10 cellular contexts compared by ENCODE assay signal in the genomic region with DNA sequence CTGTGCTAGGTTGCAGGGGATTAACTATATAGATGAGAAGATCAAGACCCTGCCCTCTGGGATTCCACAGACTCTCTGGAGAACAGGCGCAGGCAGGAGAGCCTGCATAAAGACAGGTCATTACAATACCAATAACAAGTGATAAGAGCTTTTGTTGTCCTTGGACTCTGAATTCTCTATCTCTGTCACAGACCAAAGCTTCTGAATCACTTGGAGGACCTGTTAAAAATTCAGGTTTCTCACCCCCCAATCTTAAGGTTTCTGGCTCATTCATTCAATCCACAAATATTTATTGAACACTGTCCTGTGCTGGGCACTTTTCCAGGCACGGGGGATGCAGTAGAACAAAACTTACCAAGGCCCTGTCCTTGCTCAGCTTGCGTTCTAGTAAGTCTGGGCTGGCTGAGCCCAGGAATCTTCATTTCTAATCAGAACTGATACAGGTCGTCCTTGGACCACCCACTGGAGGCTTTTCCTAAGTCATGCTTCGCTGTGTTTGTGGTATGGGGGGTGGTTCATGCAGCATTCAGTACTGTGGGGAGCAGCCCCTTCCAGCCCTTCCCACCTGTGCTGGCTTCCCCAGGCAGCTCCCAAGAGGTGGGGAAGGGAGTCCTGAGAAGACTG. TPM values are rescaled to one million over a fixed set of nuclear protein-coding genes. Genes with fewer than 3 reads are reported as not detected.
DNase-seq lines count a peak whose midpoint lies in the region; ATAC-seq and TF ChIP-seq lines count a peak whose summit lies in the region.
"Had no signal": no experiment of that assay in that cellular context is flagged by ENCODE, and none has a peak within 500 bp of the region (broad histone marks: within the 10 kb centered on the region; RNA-seq: fewer than 3 reads in every experiment).

No MANE protein-coding gene starts in this region.

- peak in 2 of 3 donors; percentile 13 to 21 for DNase-seq in right cardiac atrium
- no peak for DNase-seq in left ventricle myocardium inferior
- DNase-seq in WTC11 (ENCODE audit: low spot score), result no peak
- DNase-seq in HEK293T (ENCODE audit: extremely low spot score), result no peak
- DNase-seq in ACHN, result no peak
- DNase-seq: activated CD8-positive, alpha-beta memory T cell treated with anti-CD3 and anti-CD28 coated beads, Interleukin-2, amount 50 U/mL, for 4 hours had no signal

- H3K4me1 ChIP-seq in right cardiac atrium (ENCODE audit: control insufficient read depth, insufficient read depth, low read length) (no peaks in the 10 kb centered on the region), left ventricle myocardium inferior (peaks cover 48% of the 10 kb centered on the region), iPS-18a (ENCODE audit: control insufficient read depth, low read depth, low read length) (peaks cover 18% of the 10 kb centered on the region)

- H3K36me3 Mint-ChIP-seq in WTC11, result peaks cover 24% of the 10 kb centered on the region

- CTCF ChIA-PET in WTC11 (lab: Charles Lee), result interaction anchor here (0.7 to 5.6 kb wide), 11 partner anchors 11 to 129 kb away, joined by 3 to 156 read pairs (median 8); partner anchors contain the start of genes ADAM15, EFNA3, KRTCAP2 and TRIM46
- CTCF ChIA-PET in HEK293T (lab: Yijun Ruan, JAX), result interaction anchor here (1.1 to 3.2 kb wide), 6 partner anchors 15 to 108 kb away, joined by 3 to 43 read pairs (median 4); partner anchors contain the start of gene KRTCAP2

- intact Hi-C loops in right cardiac atrium (cut with DNase I), result loop anchor here in 2 of 4 donors (10.0 kb wide), 2 partner anchors 90 to 110 kb away; partner anchors contain the start of genes CKS1B (in 1 of the 2), PBXIP1 (in 1 of the 2) and SHC1 (in 1 of the 2)
- intact Hi-C loops in left ventricle myocardium inferior (cut with micrococcal nuclease), result no loop called here

- peaks cover 25% of the 10 kb centered on the region for H3K4me1 Mint-ChIP-seq in WTC11

- in situ Hi-C loops in ACHN (cut with HindIII; ENCODE audit: low pct_ligation_motif_present, low pct_unique_long_range_greater_than_20kb, low sequenced_read_pairs), result no loop called here

- no peak overlapping the region for H3K9ac ChIP-seq in iPS-18a (ENCODE audit: low read length)
- H3K9ac ChIP-seq: parathyroid adenoma had no signal

- H3K27me3 Mint-ChIP-seq in WTC11 (ENCODE audit: low read depth), result no peaks in the 10 kb centered on the region

- TF ChIP-seq CTCF in left ventricle myocardium inferior (IDR thresholded peaks at IDR 0.05; ENCODE audit: borderline replicate concordance) (no peak), WTC11 (IDR thresholded peaks at IDR 0.05) (no peak)

- POLR2A ChIA-PET in WTC11 (lab: Charles Lee), result interaction anchor here (0.9 to 3.5 kb wide), 4 partner anchors 16 to 102 kb away, joined by 3 to 10 read pairs (median 4); no protein-coding TSS in a partner anchor
- POLR2A ChIA-PET in HEK293T (lab: Yijun Ruan, JAX), result interaction anchor here (1.5 to 3.7 kb wide), 4 partner anchors 11 to 20 kb away, joined by 6 to 20 read pairs (median 13); partner anchors contain the start of gene ADAM15

- H3K27me3 ChIP-seq in right cardiac atrium (ENCODE audit: control insufficient read depth, insufficient read depth) (no peaks in the 10 kb centered on the region), left ventricle myocardium inferior (ENCODE audit: low read depth) (no peaks in the 10 kb centered on the region), iPS-18a (ENCODE audit: control insufficient read depth, insufficient read depth, low read length) (peaks cover 6% of the 10 kb centered on the region)

- ATAC-seq in right cardiac atrium (no peak), WTC11 (no peak), HG03095 (IDR thresholded peaks at IDR 0.05; ENCODE audit: unreplicated experiment) (no peak), HG03521 (IDR thresholded peaks at IDR 0.05; ENCODE audit: unreplicated experiment) (no peak)

- no peak overlapping the region for H3K27ac ChIP-seq in right cardiac atrium (ENCODE audit: low read length)
- no peak overlapping the region for H3K27ac ChIP-seq in left ventricle myocardium inferior (replicated peaks)
- no peak overlapping the region for H3K27ac ChIP-seq in iPS-18a (ENCODE audit: low read length)
- H3K27ac ChIP-seq: parathyroid adenoma had no signal

- H3K9me3 Mint-ChIP-seq in WTC11, result no peaks in the 10 kb centered on the region

- H3K9me3 ChIP-seq in right cardiac atrium (ENCODE audit: control insufficient read depth, low read length), result no peaks in the 10 kb centered on the region
- no peaks in the 10 kb centered on the region for H3K9me3 ChIP-seq in left ventricle myocardium inferior (replicated peaks)
- H3K9me3 ChIP-seq in iPS-18a (ENCODE audit: control insufficient read depth, low read depth, low read length), result no peaks in the 10 kb centered on the region

- H3K4me3 ChIP-seq in right cardiac atrium (ENCODE audit: low read length), result no peak overlapping the region
- H3K4me3 ChIP-seq in left ventricle myocardium inferior, result no peak overlapping the region
- H3K4me3 ChIP-seq in iPS-18a (ENCODE audit: low read length), result peak overlapping the region; percentile 89

- H3K27ac Mint-ChIP-seq in WTC11, result peak overlapping the region; percentile 98

- H3K36me3 ChIP-seq in left ventricle myocardium inferior (peaks cover 15% of the 10 kb centered on the region), iPS-18a (ENCODE audit: control insufficient read depth, low read depth, low read length) (peaks cover 12% of the 10 kb centered on the region)

- H3K4me3 Mint-ChIP-seq in WTC11, result peak overlapping the region; percentile 91

- 76% methylated on average over 5 of the region's 5 CpGs for WGBS in right cardiac atrium

TF ChIP-seq in WTC11, 78 proteins besides CTCF, POLR2A, EP300 and RAD21:
- TF ChIP-seq ELF4 (CRISPR knock-in tag; IDR thresholded peaks at IDR 0.05; ENCODE audit: low read depth), result no peak
- no peak for TF ChIP-seq NR3C1 (CRISPR knock-in tag; conservative IDR thresholded peaks at IDR 0.05; ENCODE audit: low read depth)
- no peak for TF ChIP-seq ZNF121 (CRISPR knock-in tag; IDR thresholded peaks at IDR 0.05)
- TF ChIP-seq TCF7 (CRISPR knock-in tag; IDR thresholded peaks at IDR 0.05; ENCODE audit: low read depth), result no peak
- TF ChIP-seq ZNF416 (CRISPR knock-in tag; IDR thresholded peaks at IDR 0.05), result no peak
- TF ChIP-seq FOXK1 (CRISPR knock-in tag; IDR thresholded peaks at IDR 0.05), result no peak
- no peak for TF ChIP-seq NFATC4 (CRISPR knock-in tag; IDR thresholded peaks at IDR 0.05)
- no peak for TF ChIP-seq CREM (CRISPR knock-in tag; IDR thresholded peaks at IDR 0.05)

TF ChIP-seq in HEK293T, 16 proteins besides CTCF, POLR2A, EP300 and RAD21:
- TF ChIP-seq CTBP1 (IDR thresholded peaks at IDR 0.05; ENCODE audit: borderline replicate concordance) (no peak), SUZ12 (IDR thresholded peaks at IDR 0.05) (no peak), SP1 (IDR thresholded peaks at IDR 0.05) (no peak), NFRKB (IDR thresholded peaks at IDR 0.05) (no peak), FOXK2 (IDR thresholded peaks at IDR 0.05) (no peak), FOXA1 (IDR thresholded peaks at IDR 0.05) (no peak), ZNF384 (IDR thresholded peaks at IDR 0.05) (no peak), LEF1 (IDR thresholded peaks at IDR 0.05; ENCODE audit: borderline replicate concordance) (no peak), ARNT (IDR thresholded peaks at IDR 0.05) (no peak), TARDBP (IDR thresholded peaks at IDR 0.05) (no peak), HDGF (IDR thresholded peaks at IDR 0.05; ENCODE audit: borderline replicate concordance) (no peak), BHLHE40 (IDR thresholded peaks at IDR 0.05; ENCODE audit: borderline replicate concordance) (no peak), FOXM1 (IDR thresholded peaks at IDR 0.05; ENCODE audit: borderline replicate concordance) (no peak)

RNA-seq across cellular contexts. Expression of gene EFNA4, which starts 1.4 kb away (rescaled TPM):
- total RNA-seq in right cardiac atrium (1 to 10 TPM; 3.3 to 4.2 (median 3.7) TPM), left ventricle myocardium inferior (1.7 TPM), WTC11 (2021) (19.5 to 22.7 TPM (median 22.3 TPM) in 3 replicates)
- 3.0 TPM for polyA plus RNA-seq in right cardiac atrium

RNA-seq across cellular contexts. Expression of gene EFNA3, which starts 13.7 kb away (rescaled TPM):
- total RNA-seq in right cardiac atrium (1 to 10 TPM in 3 of 4 donors, under 1 TPM in 1; 0.78 to 1.9 (median 1.2) TPM), left ventricle myocardium inferior (0.71 TPM), WTC11 (2021) (12.5 to 15.4 TPM (median 15.4 TPM) in 3 replicates)
- 1.1 TPM for polyA plus RNA-seq in right cardiac atrium

RNA-seq across cellular contexts. Expression of gene ADAM15, which starts 13.8 kb away (rescaled TPM):
- total RNA-seq in right cardiac atrium (100 to 1,000 TPM in 1 of 4 donors, 10 to 100 TPM in 3; 51.2 to 106 (median 63.6) TPM), left ventricle myocardium inferior (82.1 TPM), WTC11 (2021) (32.1 to 38.4 TPM (median 33.2 TPM) in 3 replicates)
- polyA plus RNA-seq in right cardiac atrium, result 68.4 TPM

RNA-seq across cellular contexts. Expression of gene DCST1, which starts 31.3 kb away (rescaled TPM):
- total RNA-seq in right cardiac atrium, result not detected
- not detected for polyA plus RNA-seq in right cardiac atrium
- not detected for total RNA-seq in left ventricle myocardium inferior
- total RNA-seq in WTC11 (2021), result 0.15 TPM in 1 of 3 replicates, not detected in the others

RNA-seq across cellular contexts. Expression of gene DCST2, which starts 31.3 kb away (rescaled TPM):
- total RNA-seq in right cardiac atrium, result under 1 TPM in 3 of 4 donors, not detected in 1; 0.25 to 0.33 (median 0.32) TPM
- 0.23 TPM for polyA plus RNA-seq in right cardiac atrium
- total RNA-seq in left ventricle myocardium inferior, result not detected
- 0.83 to 1.8 TPM (median 1.6 TPM) in 3 replicates for total RNA-seq in WTC11 (2021)

Comparison
In these comparisons a context has a peak if more than half of its experiments do, and no peak if none do; other contexts are left out.
1. DNase-seq: peak in right cardiac atrium (2 of 3); none in left ventricle myocardium inferior (single experiment), WTC11 (single experiment), HEK293T (single experiment) and ACHN (single experiment).